Comparison of ENCODE assay signal across 8 cellular contexts in genomic region chr17:73827627-73828241, GRCh38.
DNase-seq lines count a peak whose midpoint lies in the region; ATAC-seq and TF ChIP-seq lines count a peak whose summit lies in the region.
"Had no signal": no experiment of that assay in that cellular context is flagged by ENCODE, and none has a peak within 500 bp of the region (broad histone marks: within the 10 kb centered on the region; RNA-seq: fewer than 3 reads in every experiment).

No MANE protein-coding gene starts in this region.

- H3K27me3 Mint-ChIP-seq in natural killer cell (ENCODE audit: low read depth in 2 of 2) = peaks cover 0 to 2% of the 10 kb centered on the region in 2 donors

- H3K4me1 Mint-ChIP-seq in natural killer cell = peaks cover 57 to 73% of the 10 kb centered on the region in 2 donors

- H3K9me3 ChIP-seq in colonic mucosa = no peaks in the 10 kb centered on the region

- no peaks in the 10 kb centered on the region for H3K36me3 Mint-ChIP-seq in natural killer cell

- intact Hi-C loops in colonic mucosa (cut with DNase I) (no loop called here), natural killer cell (cut with micrococcal nuclease) (no loop called here)

- H3K9me3 Mint-ChIP-seq in natural killer cell = no peaks in the 10 kb centered on the region

- no peak overlapping the region for H3K9ac ChIP-seq in colonic mucosa (ENCODE audit: low read depth in 2 of 2, low read length in 2 of 2)

- H3K27me3 ChIP-seq in colonic mucosa = no peaks in the 10 kb centered on the region

- TF ChIP-seq CTCF in colonic mucosa (IDR thresholded peaks at IDR 0.05) (no peak), natural killer cell (IDR thresholded peaks at IDR 0.05) (no peak), GM10248 (IDR thresholded peaks at IDR 0.05; ENCODE audit: control extremely low read depth, extremely low read depth, low read depth, missing control alignments) (no peak)

- peak in 1 of 3 donors; percentile 18 for ATAC-seq in natural killer cell
- no peak for ATAC-seq in GM21390 (IDR thresholded peaks at IDR 0.05; ENCODE audit: unreplicated experiment)

- peaks cover 7% of the 10 kb centered on the region for H3K4me1 ChIP-seq in colonic mucosa

- CTCF ChIA-PET in GM10248 (lab: Yijun Ruan, JAX) = no interaction called here

- H3K27ac ChIP-seq in colonic mucosa = peak overlapping the region; percentile 72

- peak overlapping the region; percentile 74 for H3K4me3 Mint-ChIP-seq in natural killer cell

- no peak overlapping the region for H3K4me3 ChIP-seq in colonic mucosa

- no peaks in the 10 kb centered on the region for H3K36me3 ChIP-seq in colonic mucosa

- H3K27ac Mint-ChIP-seq in natural killer cell = peak overlapping the region; percentile 68 to 76

- POLR2A ChIA-PET in GM10248 (lab: Yijun Ruan, JAX) = no interaction called here

- peak; percentile 94 for DNase-seq in ELF-1 (ENCODE audit: low read depth, low spot score)
- DNase-seq in NCI-H460 (ENCODE audit: extremely low read depth, low read depth) = peak; percentile 12
- DNase-seq in colonic mucosa = peak; percentile 50
- DNase-seq in natural killer cell = no peak
- no peak for DNase-seq in GM10248 (ENCODE audit: extremely low spot score)
- DNase-seq in D341Med (ENCODE audit: low spot score) = no peak
- DNase-seq: NCI-H187 treated with DMSO at 0.1 percent for 48 hours had no signal

Comparison
In these comparisons a context has a peak if more than half of its experiments do, and no peak if none do; other contexts are left out.
1. DNase-seq: peak in ELF-1 (single experiment), NCI-H460 (single experiment) and colonic mucosa (single experiment); none in natural killer cell (single experiment), GM10248 (single experiment) and D341Med (single experiment).